20 cellular contexts compared by ENCODE assay signal in the genomic region with DNA sequence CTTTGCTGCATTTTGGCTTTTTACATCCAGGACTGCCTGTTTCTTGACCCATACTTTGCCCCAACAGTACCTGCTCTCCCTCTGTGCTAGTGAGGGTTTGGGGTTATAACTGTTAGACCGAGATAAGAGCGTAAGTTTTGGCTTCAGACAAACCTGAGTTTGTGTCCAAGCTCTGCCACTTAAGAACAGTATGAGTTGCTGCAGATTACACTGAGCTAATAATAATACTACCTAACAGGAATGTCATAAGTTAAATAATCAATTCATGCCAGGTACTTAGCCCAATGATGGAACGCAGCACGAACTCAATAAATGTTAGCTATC.
DNase-seq lines count a peak whose midpoint lies in the region; ATAC-seq, FAIRE-seq and TF ChIP-seq lines count a peak whose summit lies in the region.
"Had no signal": no experiment of that assay in that cellular context is flagged by ENCODE, and none has a peak within 500 bp of the region (broad histone marks: within the 10 kb centered on the region; RNA-seq: fewer than 3 reads in every experiment).

No MANE protein-coding gene starts in this region.

- H3K9ac ChIP-seq in Loucy (ENCODE audit: low read depth, low read length, poor library complexity, severe bottlenecking), result peak overlapping the region; percentile 27
- H3K9ac ChIP-seq in keratinocyte (ENCODE audit: control insufficient read depth, extremely low read depth, insufficient read depth, low read length), result no peak overlapping the region
- H3K9ac ChIP-seq: BLaER1 treated with 17β-estradiol and CSF1 and Interleukin-3, amounts not matched to agents 10 nM and 100 nM had no signal

- TF ChIP-seq POLR2A in A549 (IDR thresholded peaks at IDR 0.05; ENCODE audit: low read length), result no peak

- H3K4me3 ChIP-seq in A549 (no peak overlapping the region), Loucy (ENCODE audit: low read length, poor library complexity, severe bottlenecking) (no peak overlapping the region), keratinocyte (ENCODE audit: control insufficient read depth in 2 of 3, extremely low read depth in 1 of 3, insufficient read depth in 2 of 3, low read depth in 1 of 3, low read length in 3 of 3) (no peak overlapping the region)
- H3K4me3 ChIP-seq: BLaER1 treated with 17β-estradiol and CSF1 and Interleukin-3, amounts not matched to agents 10 nM and 100 nM had no signal

- H4K20me1 ChIP-seq in Loucy (ENCODE audit: insufficient read depth, low read length, poor library complexity, severe bottlenecking) (no peaks in the 10 kb centered on the region), keratinocyte (ENCODE audit: control insufficient read depth, extremely low read depth, insufficient read depth, low read length) (no peaks in the 10 kb centered on the region)
- H4K20me1 ChIP-seq: BLaER1 treated with 17β-estradiol and CSF1 and Interleukin-3, amounts not matched to agents 10 nM and 100 nM had no signal

- no peak for TF ChIP-seq RAD21 in A549 (conservative IDR thresholded peaks at IDR 0.05 in 1 of 2, IDR thresholded peaks at IDR 0.05 in 1 of 2)

- no peaks in the 10 kb centered on the region for H3K9me3 Mint-ChIP-seq in chondrocyte (ENCODE audit: low read depth)
- no peaks in the 10 kb centered on the region for H3K9me3 Mint-ChIP-seq in activated naive CD4-positive, alpha-beta T cell treated with anti-CD3 and anti-CD28 coated beads, Interleukin-2, amount 50 U/mL, for 72 hours

- dilution Hi-C loops in keratinocyte (cut with MboI; ENCODE audit: extremely low pct_ligation_motif_present, low sequenced_read_pairs), result no loop called here

- FAIRE-seq in A549 (lab: Jason Lieb, UNC) (no peak), keratinocyte (lab: Jason Lieb, UNC) (peak; percentile 17)
- FAIRE-seq: A204.1, G401.6, RCC 7860 had no signal

- H3K27ac ChIP-seq in A549 (peak overlapping the region; percentile 11 to 23; a peak in 1 of 6 replicates), keratinocyte (ENCODE audit: control insufficient read depth, insufficient read depth, low read length) (no peak overlapping the region), substantia nigra (ENCODE audit: low read depth, low read length, poor library complexity, severe bottlenecking) (no peak overlapping the region)
- H3K27ac ChIP-seq: BLaER1 treated with 17β-estradiol and CSF1 and Interleukin-3, amounts not matched to agents 10 nM and 100 nM had no signal

- no peaks in the 10 kb centered on the region for H3K9me1 ChIP-seq in keratinocyte (ENCODE audit: control insufficient read depth, extremely low read depth, insufficient read depth, low read length)

- no peak for DNase-seq in A549 (ENCODE audit: low read depth in 1 of 2, low spot score in 1 of 2)
- DNase-seq in chondrocyte (ENCODE audit: low spot score), result no peak
- DNase-seq in keratinocyte (ENCODE audit: low read depth, low spot score), result no peak
- DNase-seq in substantia nigra (lab: John Stamatoyannopoulos, UW), result no peak
- no peak for DNase-seq in activated naive CD4-positive, alpha-beta T cell treated with anti-CD3 and anti-CD28 coated beads, Interleukin-2, amount 50 U/mL, for 72 hours (ENCODE audit: low spot score in 2 of 2)
- DNase-seq in pons (ENCODE audit: low spot score), result no peak
- no peak for DNase-seq in stimulated activated CD4-positive, alpha-beta T cell treated with anti-CD3 and anti-CD28 coated beads, Interleukin-1b, Interleukin-23, amount 100 ng/mL, for 48 hours
- DNase-seq: DND-41, MM.1S, NCI-H1105, NCI-H1694 treated with DMSO at 0.1 percent for 48 hours, NCI-H345, NCI-H526 treated with DMSO at 0.1 percent for 48 hours, SIG-M5 had no signal

- H3K27ac Mint-ChIP-seq in chondrocyte (ENCODE audit: unreplicated experiment), result peak overlapping the region; percentile 81
- H3K27ac Mint-ChIP-seq in activated naive CD4-positive, alpha-beta T cell treated with anti-CD3 and anti-CD28 coated beads, Interleukin-2, amount 50 U/mL, for 72 hours, result no peak overlapping the region

- POLR2A ChIA-PET in A549 (lab: Yijun Ruan, JAX), result no interaction called here

- ATAC-seq in A549, result no peak
- no peak for ATAC-seq in activated naive CD4-positive, alpha-beta T cell treated with anti-CD3 and anti-CD28 coated beads, Interleukin-2, amount 50 U/mL, for 72 hours
- ATAC-seq: HCT116 had no signal

- H3K79me2 ChIP-seq in Loucy (ENCODE audit: insufficient read depth, low read length) (no peaks in the 10 kb centered on the region), keratinocyte (ENCODE audit: control insufficient read depth, insufficient read depth, low read length) (no peaks in the 10 kb centered on the region)

- peaks cover 16% of the 10 kb centered on the region for H3K4me1 ChIP-seq in A549
- no peaks in the 10 kb centered on the region for H3K4me1 ChIP-seq in Loucy (ENCODE audit: insufficient read depth, low read length, poor library complexity, severe bottlenecking)
- H3K4me1 ChIP-seq in keratinocyte (ENCODE audit: control insufficient read depth, extremely low read depth, insufficient read depth, low read length), result peaks cover 18% of the 10 kb centered on the region
- H3K4me1 ChIP-seq: BLaER1 treated with 17β-estradiol and CSF1 and Interleukin-3, amounts not matched to agents 10 nM and 100 nM had no signal

- CTCF ChIA-PET in A549 (lab: Yijun Ruan, JAX), result interaction anchor here (0.7 to 2.0 kb wide), 3 partner anchors 19 to 181 kb away, joined by 3 to 8 read pairs (median 5); no protein-coding TSS in a partner anchor

- no peaks in the 10 kb centered on the region for H3K36me3 Mint-ChIP-seq in chondrocyte (ENCODE audit: low read depth)
- no peaks in the 10 kb centered on the region for H3K36me3 Mint-ChIP-seq in activated naive CD4-positive, alpha-beta T cell treated with anti-CD3 and anti-CD28 coated beads, Interleukin-2, amount 50 U/mL, for 72 hours

- H3K4me2 ChIP-seq in A549 (no peak overlapping the region), Loucy (ENCODE audit: low read depth, low read length, poor library complexity, severe bottlenecking) (no peak overlapping the region), keratinocyte (ENCODE audit: control insufficient read depth, extremely low read depth, insufficient read depth, low read depth, low read length) (no peak overlapping the region)
- H3K4me2 ChIP-seq: BLaER1 treated with 17β-estradiol and CSF1 and Interleukin-3, amounts not matched to agents 10 nM and 100 nM had no signal

- no peaks in the 10 kb centered on the region for H3K9me2 ChIP-seq in Loucy (replicated peaks; ENCODE audit: low read depth, low read length)

- TF ChIP-seq CTCF in A549 (IDR thresholded peaks at IDR 0.05) (no peak), Loucy (conservative IDR thresholded peaks at IDR 0.05; ENCODE audit: low read length) (no peak), chondrocyte (IDR thresholded peaks at IDR 0.05) (no peak), keratinocyte (optimal IDR thresholded peaks at IDR 0.05 in 1 of 3, IDR thresholded peaks at IDR 0.05 in 1 of 3, conservative IDR thresholded peaks at IDR 0.05 in 1 of 3; ENCODE audit: extremely low read depth in 1 of 3, insufficient read depth in 2 of 3, low read length in 3 of 3) (no peak)

- H2AFZ ChIP-seq in Loucy (ENCODE audit: low read length), result no peak overlapping the region
- peak overlapping the region; percentile 2 for H2AFZ ChIP-seq in keratinocyte (ENCODE audit: control insufficient read depth, low read length)

- peaks cover 29% of the 10 kb centered on the region for H3K4me1 Mint-ChIP-seq in chondrocyte (ENCODE audit: low read depth)

- WGBS in A549 (ENCODE audit: missing lambda C conversion rate), result 90% methylated on average over 4 of the region's 4 CpGs

- no peaks in the 10 kb centered on the region for H3K9me3 ChIP-seq in A549
- 0 out of 2 replicates have a peak, but pooled peaks cover 3% of the 10 kb centered on the region for H3K9me3 ChIP-seq in Loucy (ENCODE audit: insufficient read depth, low read depth, low read length)
- H3K9me3 ChIP-seq in keratinocyte (ENCODE audit: control insufficient read depth, low read depth, low read length), result no peaks in the 10 kb centered on the region

- H3K4me3 Mint-ChIP-seq in chondrocyte (ENCODE audit: unreplicated experiment), result no peak overlapping the region

- H3K36me3 ChIP-seq in Loucy (ENCODE audit: insufficient read depth, low read length) (no peaks in the 10 kb centered on the region), keratinocyte (ENCODE audit: control insufficient read depth in 2 of 2, extremely low read depth in 1 of 2, insufficient read depth in 2 of 2, low read length in 2 of 2) (no peaks in the 10 kb centered on the region)
- H3K36me3 ChIP-seq: BLaER1 treated with 17β-estradiol and CSF1 and Interleukin-3, amounts not matched to agents 10 nM and 100 nM had no signal

- H3K27me3 Mint-ChIP-seq in chondrocyte (ENCODE audit: low read depth), result no peaks in the 10 kb centered on the region

- TF ChIP-seq EP300 in A549 (IDR thresholded peaks at IDR 0.05), result no peak

- no peaks in the 10 kb centered on the region for H3K27me3 ChIP-seq in Loucy (ENCODE audit: insufficient read depth, low read length, poor library complexity, severe bottlenecking)
- no peaks in the 10 kb centered on the region for H3K27me3 ChIP-seq in keratinocyte (ENCODE audit: control insufficient read depth, extremely low read depth, insufficient read depth, low read length)
- H3K27me3 ChIP-seq: BLaER1 treated with 17β-estradiol and CSF1 and Interleukin-3, amounts not matched to agents 10 nM and 100 nM had no signal

- no peaks in the 10 kb centered on the region for H3F3A ChIP-seq in Loucy (ENCODE audit: low read depth)

TF ChIP-seq in A549, 52 proteins besides CTCF, POLR2A, EP300 and RAD21 (continues in another document):
- TF ChIP-seq ATOH8 (CRISPR knock-in tag; IDR thresholded peaks at IDR 0.05; ENCODE audit: low read depth) (no peak), EHMT2 (IDR thresholded peaks at IDR 0.05; ENCODE audit: low read depth) (no peak), POLR2AphosphoS2 (conservative IDR thresholded peaks at IDR 0.05; ENCODE audit: low read length) (no peak), HES2 (IDR thresholded peaks at IDR 0.05) (no peak)

Comparison
In these comparisons a context has a peak if more than half of its experiments do, and no peak if none do; other contexts are left out.
1. H3K27ac ChIP-seq: peak in A549 (2 of 2); none in keratinocyte (single experiment) and substantia nigra (single experiment).